23 cellular contexts compared by ENCODE assay signal in genomic region chr9:16329699-16330113, GRCh38.
DNase-seq lines count a peak whose midpoint lies in the region; ATAC-seq, FAIRE-seq and TF ChIP-seq lines count a peak whose summit lies in the region.
"Had no signal": no experiment of that assay in that cellular context is flagged by ENCODE, and none has a peak within 500 bp of the region (broad histone marks: within the 10 kb centered on the region; RNA-seq: fewer than 3 reads in every experiment).

No MANE protein-coding gene starts in this region.

- H3K27me3 Mint-ChIP-seq in WTC11 (ENCODE audit: low read depth) = no peaks in the 10 kb centered on the region
- H3K27me3 Mint-ChIP-seq: activated T-helper 17 cell treated with anti-CD3 and anti-CD28 coated beads, Interleukin-2, amount 50 U/mL, for 72 hours; stimulated activated naive B cell treated with anti-CD40 and anti-IgM and Interleukin-4, amounts not matched to agents 10 μg/mL and 1 μg/mL and 100 μg/mL, for 72 hours had no signal

- peak overlapping the region in 1 of 2 donors; percentile 24 for H3K27ac ChIP-seq in testis
- H3K27ac ChIP-seq: BLaER1, tibial artery had no signal

- no peak overlapping the region for H3K27ac Mint-ChIP-seq in WTC11
- H3K27ac Mint-ChIP-seq: activated T-helper 17 cell treated with anti-CD3 and anti-CD28 coated beads, Interleukin-2, amount 50 U/mL, for 72 hours; stimulated activated naive B cell treated with anti-CD40 and anti-IgM and Interleukin-4, amounts not matched to agents 10 μg/mL and 1 μg/mL and 100 μg/mL, for 72 hours; T-helper 2 cell treated with Interferon-gamma antibody and Interleukin-4, amounts not matched to agents 5 μg/mL and 100 μg/mL, for 36 hours had no signal

- H3K4me1 ChIP-seq in testis = peaks cover 8% of the 10 kb centered on the region
- H3K4me1 ChIP-seq: tibial artery had no signal

- H3K36me3 ChIP-seq in testis (ENCODE audit: low read depth, missing control alignments) = no peaks in the 10 kb centered on the region
- H3K36me3 ChIP-seq: BLaER1, esophagus squamous epithelium, tibial artery had no signal

- no peaks in the 10 kb centered on the region for H3K36me3 Mint-ChIP-seq in WTC11
- H3K36me3 Mint-ChIP-seq: stimulated activated naive B cell treated with anti-CD40 and anti-IgM and Interleukin-4, amounts not matched to agents 10 μg/mL and 1 μg/mL and 100 μg/mL, for 72 hours had no signal

- H3K4me3 ChIP-seq in testis = no peak overlapping the region
- H3K4me3 ChIP-seq: BLaER1, esophagus squamous epithelium, tibial artery had no signal

- TF ChIP-seq POLR2A in testis (IDR thresholded peaks at IDR 0.05) = no peak

- no peak for FAIRE-seq in GM19239 (lab: Jason Lieb, UNC)
- FAIRE-seq: D721Med had no signal

- 39 to 60% methylated on average over 2 to 9 of the region's 9 CpGs for whole genome bisulfite sequencing in testis, 2 donors

- intact Hi-C loops in testis (cut with DNase I; ENCODE audit: low total_unique reads) = no loop called here

- no peak overlapping the region for H3K4me3 Mint-ChIP-seq in WTC11
- H3K4me3 Mint-ChIP-seq: activated T-helper 17 cell treated with anti-CD3 and anti-CD28 coated beads, Interleukin-2, amount 50 U/mL, for 72 hours; stimulated activated naive B cell treated with anti-CD40 and anti-IgM and Interleukin-4, amounts not matched to agents 10 μg/mL and 1 μg/mL and 100 μg/mL, for 72 hours; T-helper 2 cell treated with Interferon-gamma antibody and Interleukin-4, amounts not matched to agents 5 μg/mL and 100 μg/mL, for 36 hours had no signal

- H3K4me1 Mint-ChIP-seq in WTC11 = no peaks in the 10 kb centered on the region
- H3K4me1 Mint-ChIP-seq: activated T-helper 17 cell treated with anti-CD3 and anti-CD28 coated beads, Interleukin-2, amount 50 U/mL, for 72 hours; stimulated activated naive B cell treated with anti-CD40 and anti-IgM and Interleukin-4, amounts not matched to agents 10 μg/mL and 1 μg/mL and 100 μg/mL, for 72 hours had no signal

- no peak; the same call in 1 of the 2 replicates for ATAC-seq in WTC11
- ATAC-seq: activated T-helper 17 cell treated with anti-CD3 and anti-CD28 coated beads, Interleukin-2, amount 50 U/mL, for 72 hours; stimulated activated naive B cell treated with anti-CD40 and anti-IgM and Interleukin-4, amounts not matched to agents 10 μg/mL and 1 μg/mL and 100 μg/mL, for 72 hours had no signal

- POLR2A ChIA-PET in WTC11 (lab: Charles Lee) = no interaction called here

- DNase-seq in WTC11 (ENCODE audit: low spot score) (no peak), glomerular visceral epithelial cell (ENCODE audit: extremely low spot score) (peak; percentile 64), myocyte (ENCODE audit: low read depth) (peak; percentile 92), testis (peak; percentile 43), NCI-H2227 treated with DMSO at 0.1 percent for 48 hours (lab: John Stamatoyannopoulos, UW) (no peak), GM19239 (ENCODE audit: insufficient read length, low spot score) (no peak)
- no peak for DNase-seq in stimulated activated CD4-positive, alpha-beta T cell treated with anti-CD3 and anti-CD28 coated beads, Interleukin-4, amount 100 ng/mL, for 4 hours
- no peak for DNase-seq in stimulated activated CD4-positive, alpha-beta T cell treated with anti-CD3 and anti-CD28 coated beads, Interleukin-15, amount 100 ng/mL, for 24 hours
- DNase-seq: activated CD4-positive, CD25-positive, alpha-beta regulatory T cell; caudate nucleus; effector CD4-positive, alpha-beta T cell; esophagus squamous epithelium; HCEC 1CT; hypothalamus; Karpas-422; NCI-H1436; posterior cingulate gyrus; stimulated activated naive B cell treated with anti-CD40 and anti-IgM and Interleukin-4, amounts not matched to agents 10 μg/mL and 1 μg/mL and 100 μg/mL, for 72 hours; tibial artery had no signal

- H3K9me3 Mint-ChIP-seq in WTC11 = no peaks in the 10 kb centered on the region
- H3K9me3 Mint-ChIP-seq: T-helper 2 cell treated with Interferon-gamma antibody and Interleukin-4, amounts not matched to agents 5 μg/mL and 100 μg/mL, for 36 hours had no signal

- H3K27me3 ChIP-seq in testis = no peaks in the 10 kb centered on the region
- H3K27me3 ChIP-seq: BLaER1, tibial artery had no signal

- TF ChIP-seq CTCF in WTC11 (IDR thresholded peaks at IDR 0.05) = no peak
- TF ChIP-seq CTCF in testis (IDR thresholded peaks at IDR 0.05) = no peak

- CTCF ChIA-PET in WTC11 (lab: Charles Lee) = no interaction called here

- no peaks in the 10 kb centered on the region for H3K9me3 ChIP-seq in testis
- H3K9me3 ChIP-seq: BLaER1, esophagus squamous epithelium, tibial artery had no signal

TF ChIP-seq in WTC11, 78 proteins besides CTCF, POLR2A, EP300 and RAD21:
- TF ChIP-seq TCF7 (CRISPR knock-in tag; IDR thresholded peaks at IDR 0.05; ENCODE audit: low read depth) = no peak
- TF ChIP-seq FOXP1 (CRISPR knock-in tag; IDR thresholded peaks at IDR 0.05; ENCODE audit: borderline replicate concordance) = 0 out of 2 replicates have a peak, but pooled peaks have one; percentile 29
TF ChIP-seq in WTC11: peak in this region for 1.

Comparison
In these comparisons a context has a peak if more than half of its experiments do, and no peak if none do; other contexts are left out.
1. DNase-seq: peak in glomerular visceral epithelial cell (single experiment), myocyte (single experiment) and testis (single experiment); none in WTC11 (single experiment), stimulated activated CD4-positive, alpha-beta T cell treated with anti-CD3 and anti-CD28 coated beads, Interleukin-4, amount 100 ng/mL, for 4 hours (0 of 2), NCI-H2227 treated with DMSO at 0.1 percent for 48 hours (single experiment), stimulated activated CD4-positive, alpha-beta T cell treated with anti-CD3 and anti-CD28 coated beads, Interleukin-15, amount 100 ng/mL, for 24 hours (single experiment) and GM19239 (single experiment).